ENCODE assay signal across 25 cellular contexts in the genomic region with DNA sequence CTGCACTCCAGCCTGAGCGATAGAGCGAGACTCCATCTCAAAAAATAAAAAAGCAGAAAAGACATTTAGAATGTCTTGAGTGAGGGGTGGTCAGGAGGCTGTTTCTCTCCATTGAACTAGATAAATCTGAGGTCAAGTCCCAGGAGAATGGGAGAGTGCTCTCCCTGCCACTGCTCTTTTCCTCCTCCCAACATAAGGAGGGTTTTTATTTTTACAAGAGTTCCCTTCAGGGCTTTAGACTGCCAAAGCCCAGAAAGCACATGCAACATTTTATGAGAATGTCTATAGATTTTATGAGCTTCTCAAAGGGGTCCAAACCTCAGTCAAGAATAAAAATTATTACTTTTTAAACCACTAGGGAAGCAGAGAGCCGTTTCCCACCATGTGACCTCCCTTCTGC. TPM values are rescaled to one million over a fixed set of nuclear protein-coding genes. Genes with fewer than 3 reads are reported as not detected.
DNase-seq lines count a peak whose midpoint lies in the region; ATAC-seq and TF ChIP-seq lines count a peak whose summit lies in the region.
"Had no signal": no experiment of that assay in that cellular context is flagged by ENCODE, and none has a peak within 500 bp of the region (broad histone marks: within the 10 kb centered on the region; RNA-seq: fewer than 3 reads in every experiment).

No MANE protein-coding gene starts in this region.

- no peak for TF ChIP-seq POLR2A in uterus (IDR thresholded peaks at IDR 0.05)

- intact Hi-C loops in activated B cell treated with CpG ODN at 0.5 μM for 24 hours (cut with micrococcal nuclease): no loop called here
- intact Hi-C loops in uterus (cut with DNase I; ENCODE audit: low total_unique reads): no loop called here

- H3K4me1 ChIP-seq in uterus: no peaks in the 10 kb centered on the region

- no peak overlapping the region for H3K27ac Mint-ChIP-seq in activated naive CD8-positive, alpha-beta T cell
- no peak overlapping the region for H3K27ac Mint-ChIP-seq in activated naive CD8-positive, alpha-beta T cell treated with anti-CD3 and anti-CD28 coated beads, Interleukin-2, amount 50 U/mL, for 24 hours
- H3K27ac Mint-ChIP-seq in activated B cell treated with CpG ODN at 0.5 μM for 24 hours (peak overlapping the region; percentile 50), mesothelial cell of epicardium (peak overlapping the region; percentile 67)
- H3K27ac Mint-ChIP-seq: activated CD8-positive, alpha-beta T cell treated with anti-CD3 and anti-CD28 coated beads, Interleukin-2, amount 10 ng/mL, durations not matched to agents 7 days and 5 days; activated naive CD4-positive, alpha-beta T cell treated with anti-CD3 and anti-CD28 coated beads, Interleukin-2, amount 50 U/mL, for 24 hours had no signal

- DNase-seq in activated naive CD8-positive, alpha-beta T cell treated with anti-CD3 and anti-CD28 coated beads, Interleukin-2, amount 50 U/mL, for 24 hours: no peak
- DNase-seq in activated B cell treated with CpG ODN at 0.5 μM for 24 hours: no peak
- DNase-seq in mesothelial cell of epicardium (ENCODE audit: low spot score in 2 of 2, unreplicated experiment in 2 of 2): no peak
- DNase-seq in uterus: no peak
- no peak for DNase-seq in medulla oblongata (ENCODE audit: extremely low spot score)
- DNase-seq in NCI-H2227 (lab: John Stamatoyannopoulos, UW; ENCODE audit: unreplicated experiment): no peak
- DNase-seq in ACHN: no peak
- DNase-seq: activated CD8-positive, alpha-beta T cell treated with anti-CD3 and anti-CD28 coated beads, Interleukin-2, amount 10 ng/mL, durations not matched to agents 7 days and 5 days; activated T-cell treated with anti-CD3 and anti-CD28 coated beads, Interleukin-2, amount 50 U/mL, for 48 hours; C1 segment of cervical spinal cord; DMS 273 treated with DMSO at 0.1 percent for 48 hours; effector CD8-positive, alpha-beta T cell; left ventricle myocardium superior; MG63; NCI-H1436; NCI-H2171; NCI-H69; ovary; Right ventricle myocardium superior; T-helper 2 cell; WERI-Rb-1 had no signal

- no peaks in the 10 kb centered on the region for H3K9me3 Mint-ChIP-seq in activated naive CD8-positive, alpha-beta T cell (ENCODE audit: low read depth)
- H3K9me3 Mint-ChIP-seq in activated naive CD8-positive, alpha-beta T cell treated with anti-CD3 and anti-CD28 coated beads, Interleukin-2, amount 50 U/mL, for 24 hours: no peaks in the 10 kb centered on the region
- H3K9me3 Mint-ChIP-seq in activated B cell treated with CpG ODN at 0.5 μM for 24 hours: no peaks in the 10 kb centered on the region
- H3K9me3 Mint-ChIP-seq in mesothelial cell of epicardium: no peaks in the 10 kb centered on the region
- H3K9me3 Mint-ChIP-seq: activated naive CD4-positive, alpha-beta T cell treated with anti-CD3 and anti-CD28 coated beads, Interleukin-2, amount 50 U/mL, for 24 hours had no signal

- peak overlapping the region; percentile 47 for H3K4me3 Mint-ChIP-seq in activated naive CD8-positive, alpha-beta T cell
- H3K4me3 Mint-ChIP-seq in activated naive CD8-positive, alpha-beta T cell treated with anti-CD3 and anti-CD28 coated beads, Interleukin-2, amount 50 U/mL, for 24 hours: no peak overlapping the region
- H3K4me3 Mint-ChIP-seq in activated B cell treated with CpG ODN at 0.5 μM for 24 hours (peak overlapping the region; percentile 38), mesothelial cell of epicardium (peak overlapping the region; percentile 54)
- H3K4me3 Mint-ChIP-seq: activated CD8-positive, alpha-beta T cell treated with anti-CD3 and anti-CD28 coated beads, Interleukin-2, amount 10 ng/mL, durations not matched to agents 7 days and 5 days; activated naive CD4-positive, alpha-beta T cell treated with anti-CD3 and anti-CD28 coated beads, Interleukin-2, amount 50 U/mL, for 24 hours had no signal

- H3K9me3 ChIP-seq in uterus: no peaks in the 10 kb centered on the region
- H3K9me3 ChIP-seq: esophagus muscularis mucosa, MG63, ovary had no signal

- H3K27ac ChIP-seq in uterus: peak overlapping the region; percentile 83 to 95
- H3K27ac ChIP-seq: HL-60, WERI-Rb-1 had no signal

- POLR2A ChIA-PET in activated B cell treated with CpG ODN at 0.5 μM for 24 hours (lab: Charles Lee): interaction anchor here (1.2 to 3.8 kb wide), 2 partner anchors 29 to 289 kb away, joined by 3 to 53 read pairs; partner anchors contain the start of gene RPL27

- H3K36me3 Mint-ChIP-seq in activated naive CD8-positive, alpha-beta T cell: no peaks in the 10 kb centered on the region
- no peaks in the 10 kb centered on the region for H3K36me3 Mint-ChIP-seq in activated naive CD8-positive, alpha-beta T cell treated with anti-CD3 and anti-CD28 coated beads, Interleukin-2, amount 50 U/mL, for 24 hours (ENCODE audit: low read depth)
- H3K36me3 Mint-ChIP-seq in activated B cell treated with CpG ODN at 0.5 μM for 24 hours (ENCODE audit: low read depth) (peaks cover 5% of the 10 kb centered on the region), mesothelial cell of epicardium (no peaks in the 10 kb centered on the region)
- H3K36me3 Mint-ChIP-seq: activated naive CD4-positive, alpha-beta T cell treated with anti-CD3 and anti-CD28 coated beads, Interleukin-2, amount 50 U/mL, for 24 hours had no signal

- peaks cover 9% of the 10 kb centered on the region for H3K4me1 Mint-ChIP-seq in activated naive CD8-positive, alpha-beta T cell (ENCODE audit: low read depth)
- peaks cover 16% of the 10 kb centered on the region for H3K4me1 Mint-ChIP-seq in activated naive CD8-positive, alpha-beta T cell treated with anti-CD3 and anti-CD28 coated beads, Interleukin-2, amount 50 U/mL, for 24 hours
- H3K4me1 Mint-ChIP-seq in activated B cell treated with CpG ODN at 0.5 μM for 24 hours (peaks cover 18% of the 10 kb centered on the region), mesothelial cell of epicardium (peaks cover 9% of the 10 kb centered on the region)

- in situ Hi-C loops in ACHN (cut with HindIII; ENCODE audit: low pct_ligation_motif_present, low pct_unique_long_range_greater_than_20kb, low sequenced_read_pairs): no loop called here

- no peak overlapping the region for H3K4me3 ChIP-seq in uterus
- H3K4me3 ChIP-seq: esophagus muscularis mucosa, MG63, ovary had no signal

- no peak for ATAC-seq in activated naive CD8-positive, alpha-beta T cell treated with anti-CD3 and anti-CD28 coated beads, Interleukin-2, amount 50 U/mL, for 24 hours
- ATAC-seq in activated B cell treated with CpG ODN at 0.5 μM for 24 hours (ENCODE audit: low read depth): no peak
- ATAC-seq: activated CD8-positive, alpha-beta T cell treated with anti-CD3 and anti-CD28 coated beads, Interleukin-2, amount 10 ng/mL, durations not matched to agents 7 days and 5 days; left ventricle myocardium superior had no signal

- no peaks in the 10 kb centered on the region for H3K27me3 ChIP-seq in uterus
- H3K27me3 ChIP-seq: esophagus muscularis mucosa, MG63, ovary had no signal

- CTCF ChIA-PET in activated B cell treated with CpG ODN at 0.5 μM for 24 hours (lab: Charles Lee): no interaction called here

- H3K36me3 ChIP-seq in uterus: no peaks in the 10 kb centered on the region
- H3K36me3 ChIP-seq: esophagus muscularis mucosa, MG63, ovary had no signal

- no peaks in the 10 kb centered on the region for H3K27me3 Mint-ChIP-seq in activated naive CD8-positive, alpha-beta T cell
- H3K27me3 Mint-ChIP-seq in activated naive CD8-positive, alpha-beta T cell treated with anti-CD3 and anti-CD28 coated beads, Interleukin-2, amount 50 U/mL, for 24 hours: peaks cover 8% of the 10 kb centered on the region
- H3K27me3 Mint-ChIP-seq in activated B cell treated with CpG ODN at 0.5 μM for 24 hours (no peaks in the 10 kb centered on the region), mesothelial cell of epicardium (ENCODE audit: low read depth) (no peaks in the 10 kb centered on the region)
- H3K27me3 Mint-ChIP-seq: activated naive CD4-positive, alpha-beta T cell treated with anti-CD3 and anti-CD28 coated beads, Interleukin-2, amount 50 U/mL, for 24 hours had no signal

- TF ChIP-seq CTCF in activated B cell treated with CpG ODN at 0.5 μM for 24 hours (IDR thresholded peaks at IDR 0.05) (no peak), mesothelial cell of epicardium (IDR thresholded peaks at IDR 0.05; ENCODE audit: unreplicated experiment) (no peak), uterus (IDR thresholded peaks at IDR 0.05) (no peak)

RNA-seq across cellular contexts. Expression of gene RND2, which starts 1.6 kb away (rescaled TPM):
- total RNA-seq in activated B cell treated with CpG ODN at 0.5 μM for 24 hours (0.05 and 0.13 TPM in 2 replicates), mesothelial cell of epicardium (7.6 to 8.7 TPM (median 8.7 TPM) in 3 replicates), uterus (10 to 100 TPM in 1 of 4 donors, 1 to 10 TPM in 2, under 1 TPM in 1; 0.88 to 14.0 (median 3.5) TPM)
- total RNA-seq: activated CD8-positive, alpha-beta T cell treated with anti-CD3 and anti-CD28 coated beads, Interleukin-2, amount 10 ng/mL, durations not matched to agents 7 days and 5 days had no signal

RNA-seq across cellular contexts. Expression of gene VAT1, which starts 4.4 kb away (rescaled TPM):
- 34.4 and 38.5 TPM in 2 replicates for total RNA-seq in activated B cell treated with CpG ODN at 0.5 μM for 24 hours
- 211 to 222 TPM (median 211 TPM) in 3 replicates for total RNA-seq in mesothelial cell of epicardium
- total RNA-seq in uterus: 100 to 1,000 TPM in 3 of 4 donors, 10 to 100 TPM in 1; 59.5 to 187 (median 152) TPM

RNA-seq across cellular contexts. Expression of gene IFI35, which starts 20.0 kb away (rescaled TPM):
- total RNA-seq in activated B cell treated with CpG ODN at 0.5 μM for 24 hours (41.9 and 50.5 TPM in 2 replicates), mesothelial cell of epicardium (5.6 to 6.3 TPM (median 5.9 TPM) in 3 replicates), uterus (10 to 100 TPM in 2 of 4 donors, 1 to 10 TPM in 2; 5.9 to 31.4 (median 10.0) TPM)

RNA-seq across cellular contexts. Expression of gene RPL27, which starts 28.4 kb away (rescaled TPM):
- total RNA-seq in activated B cell treated with CpG ODN at 0.5 μM for 24 hours (1,189 and 1,266 TPM in 2 replicates), mesothelial cell of epicardium (1,019 to 1,067 TPM (median 1,060 TPM) in 3 replicates), uterus (1,000 to 10,000 TPM in 3 of 4 donors, 100 to 1,000 TPM in 1; 635 to 7,543 (median 1,847) TPM)

RNA-seq across cellular contexts. Expression of gene RUNDC1, which starts 46.2 kb away (rescaled TPM):
- 28.3 and 30.9 TPM in 2 replicates for total RNA-seq in activated B cell treated with CpG ODN at 0.5 μM for 24 hours
- total RNA-seq in mesothelial cell of epicardium: 13.1 to 13.9 TPM (median 13.2 TPM) in 3 replicates
- total RNA-seq in uterus: 10 to 100 TPM; 10.8 to 18.3 (median 13.1) TPM

Comparison
In these comparisons a context has a peak if more than half of its experiments do, and no peak if none do; other contexts are left out.
1. H3K27ac Mint-ChIP-seq: peak in activated B cell treated with CpG ODN at 0.5 μM for 24 hours (single experiment) and mesothelial cell of epicardium (single experiment); none in activated naive CD8-positive, alpha-beta T cell (single experiment) and activated naive CD8-positive, alpha-beta T cell treated with anti-CD3 and anti-CD28 coated beads, Interleukin-2, amount 50 U/mL, for 24 hours (single experiment).